Comparison of ENCODE assay signal across 20 cellular contexts in genomic region chr16:24855678-24856077, GRCh38. TPM values are rescaled to one million over a fixed set of nuclear protein-coding genes. Genes with fewer than 3 reads are reported as not detected.
"Had no signal": no experiment of that assay in that cellular context is flagged by ENCODE, and none has a peak within 500 bp of the region (broad histone marks: within the 10 kb centered on the region; RNA-seq: fewer than 3 reads in every experiment).

No MANE protein-coding gene starts in this region.

- DNase-seq: activated CD4-positive, alpha-beta T cell treated with anti-CD3 and anti-CD28 coated beads for 1 hour; activated CD4-positive, alpha-beta T cell treated with anti-CD3 and anti-CD28 coated beads, Interleukin-2, amount 50 U/mL, for 4 hours; activated naive CD4-positive, alpha-beta T cell treated with anti-CD3 and anti-CD28 coated beads, Interleukin-2, amount 10 ng/mL, durations not matched to agents 7 days and 5 days; activated T-cell treated with anti-CD3 and anti-CD28 coated beads for 4 hours; esophagus squamous epithelium; foreskin keratinocyte; glutamatergic neuron; mesendoderm; nephron progenitor cell; occipital lobe; T-helper 1 cell; T1000; testis; upper lobe of left lung had no signal

- H3K27ac ChIP-seq: cardiac muscle cell, esophagus squamous epithelium, foreskin keratinocyte, right atrium auricular region, skin epidermis, testis, upper lobe of left lung had no signal

- H3K4me3 ChIP-seq: cardiac muscle cell, esophagus squamous epithelium, right atrium auricular region, skin epidermis, testis, upper lobe of left lung had no signal

RNA-seq across cellular contexts. Expression of gene SLC5A11, which starts 9.9 kb away (rescaled TPM):
- total RNA-seq: activated T-helper 2 cell treated with anti-CD3 and anti-CD28 coated beads, Interferon-gamma antibody, Interleukin-2, Interleukin-4, amounts not matched to agents 10 μg/mL and 5 μg/mL and 100 μg/mL, durations not matched to agents 14 hours and 24 hours and 36 hours; cardiac muscle cell; foreskin keratinocyte; lower leg skin; occipital lobe; posterior vena cava; right atrium auricular region had no signal
